ENCODE assay signal across 1 cellular context in genomic region chr4:38076153-38076669, GRCh38.
A peak's percentile ranks its signal among the peaks of the same experiment; 100 is the strongest.
TF ChIP-seq lines count a peak whose summit lies in the region.

No MANE protein-coding gene starts in this region.

TF ChIP-seq in GM12878, 131 proteins besides CTCF, POLR2A, EP300 and RAD21 (continued from another document):
- TF ChIP-seq PBX3 (IDR thresholded peaks at IDR 0.05; ENCODE audit: insufficient replicate concordance, low read depth, low read length) (no peak), NRF1 (conservative IDR thresholded peaks at IDR 0.05; ENCODE audit: low read depth, low read length) (0 out of 2 replicates have a peak, but pooled peaks have one; percentile 10), ZNF274 (IDR thresholded peaks at IDR 0.05; ENCODE audit: insufficient read depth, insufficient read length) (no peak), BCL11A (IDR thresholded peaks at IDR 0.05; ENCODE audit: low read depth, low read length) (no peak), NFYA (IDR thresholded peaks at IDR 0.05; ENCODE audit: borderline replicate concordance, low read depth, low read length) (no peak), TBL1XR1 (IDR thresholded peaks at IDR 0.05; ENCODE audit: low read depth, low read length) (no peak), TAF1 (IDR thresholded peaks at IDR 0.05; ENCODE audit: borderline replicate concordance, low read depth, low read length) (no peak), WRNIP1 (IDR thresholded peaks at IDR 0.05; ENCODE audit: borderline replicate concordance, low read depth, low read length) (no peak), CBX3 (IDR thresholded peaks at IDR 0.05; ENCODE audit: borderline replicate concordance, low read depth) (no peak), POU2F2 (IDR thresholded peaks at IDR 0.05; ENCODE audit: borderline replicate concordance, low read depth, low read length) (no peak), HDGF (IDR thresholded peaks at IDR 0.05) (no peak), RELB (IDR thresholded peaks at IDR 0.05; ENCODE audit: low read depth) (no peak), NR2F1 (conservative IDR thresholded peaks at IDR 0.05) (peak; percentile 43; the same call in 1 of the 2 replicates), E2F8 (IDR thresholded peaks at IDR 0.05; ENCODE audit: low read depth, partially characterized antibody) (no peak), RELA (IDR thresholded peaks at IDR 0.05; ENCODE audit: borderline replicate concordance, partially characterized antibody) (no peak)
